1 cellular context compared by ENCODE assay signal in the genomic region with DNA sequence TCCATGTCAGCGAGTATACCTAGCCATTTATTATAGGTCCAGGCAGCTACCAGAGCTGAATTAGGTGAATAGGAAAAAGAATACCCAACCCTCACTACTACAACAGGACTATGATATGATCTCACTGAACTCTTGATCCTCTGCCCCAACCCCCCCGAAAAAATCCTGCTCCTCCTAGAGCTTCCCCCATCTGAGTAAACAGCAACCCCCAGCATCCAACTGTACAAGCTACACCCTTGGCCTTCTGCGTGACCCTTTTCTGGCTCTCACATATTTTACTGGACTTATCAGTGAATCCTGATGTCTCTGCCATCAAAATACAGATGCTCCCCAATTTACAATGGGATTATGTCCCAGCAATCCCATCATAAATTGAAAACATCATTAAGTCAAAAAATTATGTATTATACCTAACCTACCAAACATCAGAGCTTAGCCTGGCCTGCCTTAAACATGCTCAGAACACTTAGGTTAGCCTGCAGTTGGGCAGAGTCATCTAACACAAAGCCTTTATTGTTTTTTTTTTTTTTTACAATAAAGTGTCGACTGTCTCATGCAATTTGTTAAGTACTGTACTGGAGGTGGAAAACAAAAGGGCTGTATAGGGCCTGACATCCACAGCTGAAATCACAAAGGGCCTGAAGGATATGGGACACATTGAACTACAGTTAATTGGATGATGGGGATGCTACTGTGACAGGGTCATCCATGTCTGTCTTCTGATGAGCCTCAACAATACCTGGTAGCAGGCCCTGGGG.
TF ChIP-seq lines count a peak whose summit lies in the region.

No MANE protein-coding gene starts in this region.

TF ChIP-seq in GM23338, 12 proteins besides CTCF, POLR2A, EP300 and RAD21 (continued from another document):
- no peak for TF ChIP-seq STAT1 (IDR thresholded peaks at IDR 0.05; ENCODE audit: unreplicated experiment)
- TF ChIP-seq ZNF462 (CRISPR knock-in tag; IDR thresholded peaks at IDR 0.05): no peak
TF ChIP-seq in GM23338: peak in this region for 0.
